8 cellular contexts compared by ENCODE assay signal in the genomic region with DNA sequence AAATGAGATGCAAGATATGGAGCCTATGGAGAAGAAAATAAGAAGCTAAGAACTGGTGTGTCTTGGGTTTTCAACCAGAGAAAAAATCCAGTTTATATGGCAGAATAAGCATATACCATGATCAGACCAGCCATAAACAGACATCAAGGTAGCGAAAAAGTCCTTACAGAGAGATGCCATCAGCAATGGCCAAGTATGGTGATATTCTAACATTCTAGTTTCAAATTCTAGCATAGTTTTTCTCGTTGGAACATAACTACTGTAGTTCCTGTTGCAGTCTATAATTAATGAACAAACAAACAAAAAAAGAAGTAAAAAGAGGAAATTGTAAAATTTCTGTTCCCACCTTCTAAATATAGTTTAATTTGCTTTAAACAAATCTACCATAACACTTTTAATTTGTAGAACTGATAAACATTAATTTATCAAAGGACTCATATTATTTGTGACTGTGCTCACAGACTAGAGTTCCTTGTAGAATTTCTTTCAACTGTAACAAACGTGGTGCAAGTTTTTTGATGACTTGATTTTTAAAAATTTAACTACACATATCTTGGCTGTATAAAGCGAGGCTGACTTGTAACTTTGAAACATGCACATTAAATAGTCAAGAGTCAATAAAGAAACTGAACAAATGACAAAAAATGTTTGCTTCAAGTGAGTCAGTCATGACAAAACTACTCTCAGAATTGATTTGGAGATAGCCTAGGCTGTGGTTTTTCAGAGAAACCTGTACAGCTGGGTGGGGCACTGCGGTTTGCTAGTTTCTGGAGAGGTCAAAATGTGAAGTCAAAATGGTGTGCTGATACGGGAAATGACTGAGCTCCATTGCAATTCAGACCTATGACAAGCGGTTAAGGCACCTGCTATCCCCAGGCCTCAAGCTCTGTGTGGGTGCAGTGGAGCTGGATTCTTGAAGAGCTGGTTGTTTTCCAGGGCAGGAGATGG. TPM values are rescaled to one million over a fixed set of nuclear protein-coding genes. Genes with fewer than 3 reads are reported as not detected.
A peak's percentile ranks its signal among the peaks of the same experiment; 100 is the strongest.
DNase-seq lines count a peak whose midpoint lies in the region; ATAC-seq lines count a peak whose summit lies in the region.

No MANE protein-coding gene starts in this region.

- H3K27me3 ChIP-seq in BLaER1, result no peaks in the 10 kb centered on the region

- peaks cover 57% of the 10 kb centered on the region for H3K4me1 ChIP-seq in BLaER1

- H3K9ac ChIP-seq in BLaER1, result no peak overlapping the region

- DNase-seq in HuH-7 (ENCODE audit: low spot score) (peak; percentile 28), dermis blood vessel endothelial cell (peak; percentile 67), cerebellar cortex (ENCODE audit: low spot score) (no peak), NCI-H526 treated with DMSO at 0.1 percent for 48 hours (lab: John Stamatoyannopoulos, UW) (no peak)
- peak; percentile 72 for DNase-seq in activated CD4-positive, CD25-positive, alpha-beta regulatory T cell treated with anti-CD3 and anti-CD28 coated beads, Interleukin-2, amount 50 U/mL, for 16 hours (ENCODE audit: low read depth, low spot score)
- peak; percentile 46 to 52 for DNase-seq in stimulated activated CD4-positive, alpha-beta T cell treated with anti-CD3 and anti-CD28 coated beads, Interleukin-1b, Interleukin-23, amount 100 ng/mL, for 1 hour (ENCODE audit: low read depth in 2 of 2)

- H3K4me3 ChIP-seq in BLaER1, result no peak overlapping the region

- H3K36me3 ChIP-seq in BLaER1, result no peaks in the 10 kb centered on the region

- H3K27ac ChIP-seq in BLaER1, result peak overlapping the region; percentile 52; the same call in 1 of the 2 replicates

- no peaks in the 10 kb centered on the region for H3K9me3 ChIP-seq in BLaER1

- H3K4me2 ChIP-seq in BLaER1, result peak overlapping the region; percentile 71

- H4K20me1 ChIP-seq in BLaER1, result no peaks in the 10 kb centered on the region

- peak; percentile 77 for ATAC-seq in GM21447 (IDR thresholded peaks at IDR 0.05; ENCODE audit: unreplicated experiment)

RNA-seq across cellular contexts. Expression of gene CD180, which starts 10.1 kb away (rescaled TPM):
- total RNA-seq in dermis blood vessel endothelial cell, result 0.09 TPM in 1 of 2 replicates, not detected in the other

Comparison
In these comparisons a context has a peak if more than half of its experiments do, and no peak if none do; other contexts are left out.
1. DNase-seq: peak in HuH-7 (single experiment), activated CD4-positive, CD25-positive, alpha-beta regulatory T cell treated with anti-CD3 and anti-CD28 coated beads, Interleukin-2, amount 50 U/mL, for 16 hours (single experiment), dermis blood vessel endothelial cell (single experiment) and stimulated activated CD4-positive, alpha-beta T cell treated with anti-CD3 and anti-CD28 coated beads, Interleukin-1b, Interleukin-23, amount 100 ng/mL, for 1 hour (2 of 2); none in cerebellar cortex (single experiment) and NCI-H526 treated with DMSO at 0.1 percent for 48 hours (single experiment).